Comparison of ENCODE assay signal across 24 cellular contexts in genomic region chr3:8838765-8839423, GRCh38.
"Had no signal": no experiment of that assay in that cellular context is flagged by ENCODE, and none has a peak within 500 bp of the region (broad histone marks: within the 10 kb centered on the region; RNA-seq: fewer than 3 reads in every experiment).

No MANE protein-coding gene starts in this region.

- H3K27me3 ChIP-seq: SJSA1 had no signal

- DNase-seq: Kasumi-1, MV-4-11, NCI-H1048, NCI-H1105 treated with DMSO at 0.1 percent for 48 hours, NCI-H1417 treated with DMSO at 0.1 percent for 48 hours, NCI-H146, NCI-H1694 treated with DMSO at 0.1 percent for 48 hours, NCI-H1930, NCI-H2081, NCI-H2107, NCI-H226, NCI-H446, NCI-H510A, NCI-H524 treated with DMSO at 0.1 percent for 48 hours, NCI-H69, NCI-H774, Right ventricle myocardium superior, RPMI8226, SIG-M5, SW 1271 had no signal

- H3K4me3 ChIP-seq: SJSA1, SK-N-MC had no signal

- H3K27ac ChIP-seq: HL-60, KMS-11, SJSA1, SK-N-MC had no signal

- H3K9me3 ChIP-seq: SJSA1 had no signal

- H3K9ac ChIP-seq: KMS-11 had no signal

- H3K4me2 ChIP-seq: KMS-11 had no signal

- H3K36me3 ChIP-seq: SJSA1 had no signal
